Comparison of ENCODE assay signal across 8 cellular contexts in the genomic region with DNA sequence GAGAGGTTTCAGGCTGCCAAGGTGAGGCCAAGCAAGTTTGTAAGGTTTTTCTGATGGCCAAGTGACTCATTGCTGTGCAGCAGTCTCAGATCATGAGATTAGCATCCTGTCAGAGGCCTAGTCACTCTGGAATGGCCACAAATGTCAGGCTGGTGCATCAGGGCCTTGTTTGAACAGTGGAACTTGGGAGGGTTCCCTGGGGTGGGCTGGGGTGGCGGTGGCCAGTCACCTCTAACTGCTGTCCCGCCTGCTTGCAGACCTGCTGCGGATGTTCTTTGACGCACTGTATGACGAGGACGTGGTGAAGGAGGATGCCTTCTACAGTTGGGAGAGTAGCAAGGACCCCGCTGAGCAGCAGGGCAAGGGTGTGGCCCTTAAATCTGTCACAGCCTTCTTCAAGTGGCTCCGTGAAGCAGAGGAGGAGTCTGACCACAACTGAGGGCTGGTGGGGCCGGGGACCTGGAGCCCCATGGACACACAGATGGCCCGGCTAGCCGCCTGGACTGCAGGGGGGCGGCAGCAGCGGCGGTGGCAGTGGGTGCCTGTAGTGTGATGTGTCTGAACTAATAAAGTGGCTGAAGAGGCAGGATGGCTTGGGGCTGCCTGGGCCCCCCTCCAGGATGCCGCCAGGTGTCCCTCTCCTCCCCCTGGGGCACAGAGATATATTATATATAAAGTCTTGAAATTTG. TPM values are rescaled to one million over a fixed set of nuclear protein-coding genes. Genes with fewer than 3 reads are reported as not detected.
DNase-seq lines count a peak whose midpoint lies in the region; ATAC-seq and TF ChIP-seq lines count a peak whose summit lies in the region.

No MANE protein-coding gene starts in this region.

- H3K9me3 ChIP-seq in breast epithelium (no peaks in the 10 kb centered on the region), muscle layer of colon (ENCODE audit: low read length) (no peaks in the 10 kb centered on the region)

- no peak for TF ChIP-seq POLR2A in breast epithelium (IDR thresholded peaks at IDR 0.05)

- H3K4me1 ChIP-seq in breast epithelium (peaks cover 8 to 11% of the 10 kb centered on the region in 2 donors), muscle layer of colon (ENCODE audit: insufficient read depth, low read length) (peaks cover 32% of the 10 kb centered on the region)

- DNase-seq in EL (peak; percentile 83), T-helper 1 cell (peak in 3 of 5 donors; percentile 11 to 39 (median 26)), breast epithelium (ENCODE audit: low spot score in 2 of 2) (no peak), foreskin melanocyte (no peak), NCI-H187 treated with DMSO at 0.1 percent for 48 hours (lab: John Stamatoyannopoulos, UW) (no peak)

- H3K27me3 ChIP-seq in breast epithelium, result no peaks in the 10 kb centered on the region
- no peaks in the 10 kb centered on the region for H3K27me3 ChIP-seq in muscle layer of colon (ENCODE audit: control insufficient read depth in 1 of 2, insufficient read depth in 2 of 2, low read length in 2 of 2)

- peaks cover 5% of the 10 kb centered on the region for H3K36me3 ChIP-seq in breast epithelium
- peaks cover 55% of the 10 kb centered on the region for H3K36me3 ChIP-seq in muscle layer of colon (ENCODE audit: insufficient read depth, low read length)

- H3K9ac ChIP-seq in muscle layer of colon (ENCODE audit: low read length), result no peak overlapping the region

- intact Hi-C loops in breast epithelium (cut with DNase I; ENCODE audit: low total_unique reads), result no loop called here

- TF ChIP-seq CTCF in breast epithelium (IDR thresholded peaks at IDR 0.05), result no peak

- ATAC-seq in HG03354 (IDR thresholded peaks at IDR 0.05; ENCODE audit: poor library complexity, severe bottlenecking, unreplicated experiment) (no peak), HG03457 (IDR thresholded peaks at IDR 0.05; ENCODE audit: unreplicated experiment) (no peak)

- H3K4me3 ChIP-seq in breast epithelium (no peak overlapping the region), muscle layer of colon (ENCODE audit: low read depth in 1 of 2, low read length in 2 of 2) (no peak overlapping the region)

- H3K27ac ChIP-seq in breast epithelium, result peak overlapping the region; percentile 98
- peak overlapping the region; percentile 86 for H3K27ac ChIP-seq in muscle layer of colon (ENCODE audit: low read depth, low read length)

RNA-seq across cellular contexts. Expression of gene FAM131A, which starts 2.8 kb away (rescaled TPM):
- total RNA-seq in breast epithelium, result 10 to 100 TPM; 18.7 to 32.4 (median 26.5) TPM

RNA-seq across cellular contexts. Expression of gene EIF4G1, which starts 20.2 kb away (rescaled TPM):
- 100 to 1,000 TPM; 168 to 202 (median 196) TPM for total RNA-seq in breast epithelium

RNA-seq across cellular contexts. Expression of gene CLCN2, which starts 26.8 kb away (rescaled TPM):
- 1 to 10 TPM; 2.1 to 4.2 (median 2.6) TPM for total RNA-seq in breast epithelium

RNA-seq across cellular contexts. Expression of gene POLR2H, which starts 26.9 kb away (rescaled TPM):
- 100 to 1,000 TPM in 1 of 3 donors, 10 to 100 TPM in 2; 63.7 to 101 (median 99.5) TPM for total RNA-seq in breast epithelium

RNA-seq across cellular contexts. Expression of gene PSMD2, which starts 35.6 kb away (rescaled TPM):
- 100 to 1,000 TPM; 201 to 275 (median 214) TPM for total RNA-seq in breast epithelium

Comparison
In these comparisons a context has a peak if more than half of its experiments do, and no peak if none do; other contexts are left out.
1. DNase-seq: peak in EL (single experiment) and T-helper 1 cell (3 of 5); none in breast epithelium (0 of 2), foreskin melanocyte (single experiment) and NCI-H187 treated with DMSO at 0.1 percent for 48 hours (single experiment).